In the genomic region with DNA sequence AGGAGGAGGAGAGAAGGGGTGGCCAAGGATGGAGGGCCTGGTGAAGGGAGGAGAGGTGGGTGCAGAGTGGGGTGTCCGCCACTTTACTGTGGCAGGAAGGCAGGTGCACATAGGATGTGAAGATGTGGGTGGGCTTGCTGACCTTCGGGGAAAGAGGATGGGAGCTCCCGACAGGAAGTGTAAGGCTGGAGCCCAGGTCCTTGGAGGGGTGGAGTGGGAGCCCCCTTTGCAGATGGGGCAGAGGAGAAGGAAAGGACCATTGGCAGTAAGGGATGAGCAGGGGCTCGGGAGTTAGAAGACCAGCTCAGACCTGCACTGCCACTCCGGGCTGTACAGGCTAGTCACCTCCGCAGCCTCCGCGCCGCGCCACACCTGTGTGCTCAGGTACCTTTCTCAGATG, we compare ENCODE assay signal across 18 cellular contexts.
"Had no signal": no experiment of that assay in that cellular context is flagged by ENCODE, and none has a peak within 500 bp of the region (broad histone marks: within the 10 kb centered on the region; RNA-seq: fewer than 3 reads in every experiment).

No MANE protein-coding gene starts in this region.

- DNase-seq: effector memory CD8-positive, alpha-beta T cell; hypothalamus; immature natural killer cell; left ventricle myocardium superior; mucosa of descending colon; naive B cell; stimulated activated CD4-positive, alpha-beta T cell treated with anti-CD3 and anti-CD28 coated beads, Interleukin-15, amount 100 ng/mL, for 24 hours; stimulated activated CD4-positive, alpha-beta T cell treated with anti-CD3 and anti-CD28 coated beads, Interleukin-2, amount 100 ng/mL, for 48 hours; stimulated activated naive B cell treated with anti-CD40 and anti-IgM and Interleukin-4, amounts not matched to agents 10 μg/mL and 1 μg/mL and 100 μg/mL, for 72 hours; stimulated activated naive CD8-positive, alpha-beta T cell treated with anti-CD3 and anti-CD28 coated beads, Interleukin-15, amount 100 ng/mL, for 72 hours had no signal

- H3K9ac ChIP-seq: parathyroid adenoma had no signal

- H3K27ac ChIP-seq: coronary artery, parathyroid adenoma, prostate gland, right atrium auricular region, skin epidermis, tibial artery had no signal

- H3K27me3 ChIP-seq: right atrium auricular region, tibial artery had no signal

- H3K4me3 ChIP-seq: coronary artery, lung, mucosa of descending colon, prostate gland, right atrium auricular region, skin epidermis, tibial artery had no signal

- H2AFZ ChIP-seq: parathyroid adenoma had no signal

- H3K9me3 ChIP-seq: mucosa of descending colon, prostate gland, right atrium auricular region, tibial artery had no signal

- H3K4me1 ChIP-seq: parathyroid adenoma, prostate gland, right atrium auricular region, tibial artery had no signal

- ATAC-seq: effector memory CD8-positive, alpha-beta T cell; left ventricle myocardium superior; mucosa of descending colon; natural killer cell treated with Interleukin-12 subunit alpha and Interleukin-12 subunit beta and Interleukin-15 and Interleukin-18, amount 100 ng/mL, for 72 hours; stimulated activated naive B cell treated with anti-CD40 and anti-IgM and Interleukin-4, amounts not matched to agents 10 μg/mL and 1 μg/mL and 100 μg/mL, for 72 hours; stimulated activated naive CD8-positive, alpha-beta T cell treated with anti-CD3 and anti-CD28 coated beads, Interleukin-15, amount 100 ng/mL, for 72 hours had no signal
